In genomic region chr20:62819494-62820174, GRCh38 we compare ENCODE assay signal across 14 cellular contexts. TPM values are rescaled to one million over a fixed set of nuclear protein-coding genes. Genes with fewer than 3 reads are reported as not detected.
DNase-seq lines count a peak whose midpoint lies in the region; ATAC-seq and TF ChIP-seq lines count a peak whose summit lies in the region.
"Had no signal": no experiment of that assay in that cellular context is flagged by ENCODE, and none has a peak within 500 bp of the region (broad histone marks: within the 10 kb centered on the region; RNA-seq: fewer than 3 reads in every experiment).

No MANE protein-coding gene starts in this region.

- H3K27me3 ChIP-seq in PC-9 (ENCODE audit: insufficient read depth, low read depth) (peaks cover 12% of the 10 kb centered on the region), esophagus squamous epithelium (peaks cover 10 to 74% (median 26%) of the 10 kb centered on the region in 4 donors), osteoblast (ENCODE audit: insufficient read depth, low read length) (peaks cover 38% of the 10 kb centered on the region), GM23338 (ENCODE audit: insufficient read depth) (peaks cover 7% of the 10 kb centered on the region; the same call in 1 of the 2 replicates)

- TF ChIP-seq POLR2A in esophagus squamous epithelium (IDR thresholded peaks at IDR 0.05) = no peak

- H3K79me2 ChIP-seq in PC-9 (ENCODE audit: low read depth) = no peaks in the 10 kb centered on the region
- no peaks in the 10 kb centered on the region for H3K79me2 ChIP-seq in osteoblast (ENCODE audit: insufficient read depth, low read length)
- H3K79me2 ChIP-seq in GM23338 (replicated peaks; ENCODE audit: insufficient read depth) = peaks cover 8% of the 10 kb centered on the region; the same call in 1 of the 2 replicates

- WGBS in esophagus squamous epithelium, 2 donors = 47 to 51% methylated on average over 3 to 4 of the region's 16 CpGs

- H3K27me3 Mint-ChIP-seq in GM23338 (ENCODE audit: insufficient read depth, low read depth, poor library complexity) = peaks cover 18% of the 10 kb centered on the region

- intact Hi-C loops in PC-9 (cut with micrococcal nuclease; ENCODE audit: unreplicated experiment) = no loop called here
- intact Hi-C loops in esophagus squamous epithelium (cut with DNase I) = no loop called here

- H3K9me3 ChIP-seq in PC-9 (ENCODE audit: insufficient read depth, low read depth) = no peaks in the 10 kb centered on the region
- no peaks in the 10 kb centered on the region for H3K9me3 ChIP-seq in esophagus squamous epithelium
- H3K9me3 ChIP-seq in osteoblast (ENCODE audit: low read depth, low read length) = no peaks in the 10 kb centered on the region

- H3K4me1 ChIP-seq in PC-9 (replicated peaks; ENCODE audit: insufficient read depth) (peaks cover 54% of the 10 kb centered on the region), esophagus squamous epithelium (peaks cover 43 to 63% (median 58%) of the 10 kb centered on the region in 3 donors), osteoblast (ENCODE audit: insufficient read depth, low read length) (peaks cover 25% of the 10 kb centered on the region), GM23338 (ENCODE audit: insufficient read depth) (peaks cover 11% of the 10 kb centered on the region; the same call in 1 of the 2 replicates)

- H3K4me3 Mint-ChIP-seq in GM23338 = no peak overlapping the region
- H3K4me3 Mint-ChIP-seq: CD8-positive, alpha-beta memory T cell had no signal

- H2AFZ ChIP-seq in PC-9 = no peak overlapping the region
- no peak overlapping the region for H2AFZ ChIP-seq in osteoblast (ENCODE audit: low read length)
- no peak overlapping the region for H2AFZ ChIP-seq in GM23338

- POLR2A ChIA-PET in PC-9 (lab: Charles Lee; ENCODE audit: unreplicated experiment) = interaction anchor here (0.6 kb wide), 1 partner anchor 26 kb away, joined by 4 read pairs; no protein-coding TSS in a partner anchor

- no peak overlapping the region for H3K27ac Mint-ChIP-seq in GM23338
- H3K27ac Mint-ChIP-seq: CD8-positive, alpha-beta memory T cell had no signal

- no peak for ATAC-seq in GM23338

- H3K27ac ChIP-seq in PC-9 (peak overlapping the region; percentile 30), esophagus squamous epithelium (peak overlapping the region in 3 of 4 donors; percentile 8 to 36 (median 25)), osteoblast (ENCODE audit: low read depth, low read length) (no peak overlapping the region), GM23338 (ENCODE audit: low read depth) (no peak overlapping the region)
- H3K27ac ChIP-seq: VCaP had no signal

- no peak overlapping the region for H3K4me3 ChIP-seq in PC-9
- H3K4me3 ChIP-seq in esophagus squamous epithelium = peak overlapping the region in 1 of 4 donors; percentile 19
- H3K4me3 ChIP-seq in osteoblast (ENCODE audit: insufficient read depth, low read length) = no peak overlapping the region
- no peak overlapping the region for H3K4me3 ChIP-seq in GM23338

- H4K20me1 ChIP-seq in PC-9 (ENCODE audit: insufficient read depth) = no peaks in the 10 kb centered on the region
- no peaks in the 10 kb centered on the region for H4K20me1 ChIP-seq in osteoblast (ENCODE audit: insufficient read depth, low read length)
- peaks cover 5% of the 10 kb centered on the region; the same call in 1 of the 2 replicates for H4K20me1 ChIP-seq in GM23338 (replicated peaks; ENCODE audit: insufficient read depth)

- no peaks in the 10 kb centered on the region for H3K9me2 ChIP-seq in PC-9 (ENCODE audit: insufficient read depth)
- no peaks in the 10 kb centered on the region for H3K9me2 ChIP-seq in GM23338 (ENCODE audit: insufficient read depth)

- peaks cover 40% of the 10 kb centered on the region; the same call in 1 of the 2 replicates for H3F3A ChIP-seq in PC-9 (ENCODE audit: insufficient read depth, low read depth)
- 0 out of 2 replicates have a peak, but pooled peaks cover 4% of the 10 kb centered on the region for H3F3A ChIP-seq in GM23338 (replicated peaks; ENCODE audit: low read depth)

- no peaks in the 10 kb centered on the region for H3K36me3 Mint-ChIP-seq in GM23338 (ENCODE audit: low read depth)
- H3K36me3 Mint-ChIP-seq: CD8-positive, alpha-beta memory T cell; naive B cell had no signal

- no TSS peak for BruUV-seq in PC-9 (replicated peaks; lab: Mats Ljungman, UMichigan)

- H3K4me1 Mint-ChIP-seq in GM23338 = peaks cover 19% of the 10 kb centered on the region

- peak; percentile 66 for DNase-seq in ELF-1 (ENCODE audit: low read depth, low spot score)
- peak; percentile 90 to 91 for DNase-seq in PC-9
- DNase-seq in esophagus squamous epithelium (lab: John Stamatoyannopoulos, UW) = no peak
- peak; percentile 100 for DNase-seq in osteoblast (ENCODE audit: insufficient read length, low spot score, missing footprints)
- DNase-seq in germinal center (ENCODE audit: low spot score) = no peak
- DNase-seq in activated naive CD4-positive, alpha-beta T cell treated with anti-CD3 and anti-CD28 coated beads, Interleukin-2, amount 50 U/mL, for 16 hours = no peak
- DNase-seq in stimulated activated CD4-positive, alpha-beta T cell treated with anti-CD3 and anti-CD28 coated beads, Interleukin-4, amount 100 ng/mL, for 1 hour = no peak
- no peak for DNase-seq in GM23338 (ENCODE audit: low spot score)
- DNase-seq: activated CD8-positive, alpha-beta memory T cell treated with anti-CD3 and anti-CD28 coated beads, Interleukin-2, amount 50 U/mL, for 48 hours; aorta; CD8-positive, alpha-beta memory T cell; naive B cell; stimulated activated CD4-positive, alpha-beta T cell treated with anti-CD3 and anti-CD28 coated beads, Interleukin-12 subunit alpha, Interleukin-12 subunit beta, amount 100 ng/mL, for 4 hours had no signal

- no peak for TF ChIP-seq CTCF in PC-9 (conservative IDR thresholded peaks at IDR 0.05)
- TF ChIP-seq CTCF in esophagus squamous epithelium (IDR thresholded peaks at IDR 0.05) = no peak
- TF ChIP-seq CTCF in osteoblast (IDR thresholded peaks at IDR 0.05; ENCODE audit: extremely low read depth, low read depth, low read length) = no peak
- no peak for TF ChIP-seq CTCF in GM23338 (conservative IDR thresholded peaks at IDR 0.05; ENCODE audit: low read depth in 2 of 2)

- no peaks in the 10 kb centered on the region for H3K9me3 Mint-ChIP-seq in GM23338
- H3K9me3 Mint-ChIP-seq: naive B cell had no signal

- CTCF ChIA-PET in PC-9 (lab: Charles Lee) = interaction anchor here (0.6 kb wide), 2 partner anchors 22 to 521 kb away, joined by 3 to 4 read pairs; no protein-coding TSS in a partner anchor

- H3K4me2 ChIP-seq in PC-9 (peak overlapping the region; percentile 41), osteoblast (ENCODE audit: insufficient read depth, low read length) (no peak overlapping the region), GM23338 (no peak overlapping the region)

- H3K36me3 ChIP-seq in PC-9 (ENCODE audit: low read depth) (no peaks in the 10 kb centered on the region), esophagus squamous epithelium (no peaks in the 10 kb centered on the region), osteoblast (ENCODE audit: insufficient read depth, low read length) (no peaks in the 10 kb centered on the region), GM23338 (ENCODE audit: insufficient read depth) (no peaks in the 10 kb centered on the region)

TF ChIP-seq in GM23338, 12 proteins besides CTCF, POLR2A, EP300 and RAD21 (continues in another document):
- TF ChIP-seq JUNB (IDR thresholded peaks at IDR 0.05; ENCODE audit: unreplicated experiment) = no peak
- TF ChIP-seq ZNF331 (CRISPR knock-in tag; IDR thresholded peaks at IDR 0.05; ENCODE audit: low read depth) = no peak
- TF ChIP-seq REST (IDR thresholded peaks at IDR 0.05; ENCODE audit: unreplicated experiment) = no peak
- TF ChIP-seq POLR2AphosphoS5 (IDR thresholded peaks at IDR 0.05; ENCODE audit: low read depth) = no peak

RNA-seq across cellular contexts. Expression of gene COL9A3, which starts 2.8 kb away (rescaled TPM):
- total RNA-seq in PC-9 (2021) = 8.3 and 8.5 TPM in 2 replicates
- total RNA-seq in esophagus squamous epithelium = 1 to 10 TPM in 2 of 4 donors, not detected in 2; 2.2 to 2.3 TPM
- not detected in 2 replicates for total RNA-seq in osteoblast
- 110 and 113 TPM in 2 replicates for total RNA-seq in GM23338 (2014; rRNA removed; shearing (Covaris generic))
- polyA plus RNA-seq in GM23338 (2016; fragmentation: Nextera tagmentation; extraction: Ambion mirVana) = 74.9 and 79.4 TPM in 2 replicates
- total RNA-seq: CD8-positive, alpha-beta memory T cell had no signal
- polyA plus RNA-seq: CD8-positive, alpha-beta memory T cell had no signal

RNA-seq across cellular contexts. Expression of gene OGFR, which starts 15.0 kb away (rescaled TPM):
- total RNA-seq in PC-9 (2021) (57.4 and 65.0 TPM in 2 replicates), esophagus squamous epithelium (10 to 100 TPM; 19.1 to 41.4 (median 27.3) TPM), osteoblast (32.4 and 39.1 TPM in 2 replicates)
- 48.8 and 50.6 TPM in 2 replicates for total RNA-seq in GM23338 (2014; rRNA removed; shearing (Covaris generic))
- 9.6 and 12.3 TPM in 2 replicates for polyA plus RNA-seq in GM23338 (2016; fragmentation: Nextera tagmentation; extraction: Ambion mirVana)

RNA-seq across cellular contexts. Expression of gene MRGBP, which starts 23.4 kb away (rescaled TPM):
- total RNA-seq in PC-9 (2021) (27.8 and 30.2 TPM in 2 replicates), esophagus squamous epithelium (10 to 100 TPM in 1 of 4 donors, 1 to 10 TPM in 3; 5.7 to 10.1 (median 9.8) TPM), osteoblast (14.1 and 15.2 TPM in 2 replicates)
- 24.3 and 26.0 TPM in 2 replicates for total RNA-seq in GM23338 (2014; rRNA removed; shearing (Covaris generic))
- 19.7 and 20.9 TPM in 2 replicates for polyA plus RNA-seq in GM23338 (2016; fragmentation: Nextera tagmentation; extraction: Ambion mirVana)

RNA-seq across cellular contexts. Expression of gene TCFL5, which starts 42.0 kb away (rescaled TPM):
- 29.3 and 35.4 TPM in 2 replicates for total RNA-seq in PC-9 (2021)
- 1 to 10 TPM; 5.2 to 8.4 (median 7.2) TPM for total RNA-seq in esophagus squamous epithelium
- total RNA-seq in osteoblast = 13.0 TPM in 2 replicates
- 18.8 and 19.3 TPM in 2 replicates for total RNA-seq in GM23338 (2014; rRNA removed; shearing (Covaris generic))
- 5.4 and 5.8 TPM in 2 replicates for polyA plus RNA-seq in GM23338 (2016; fragmentation: Nextera tagmentation; extraction: Ambion mirVana)

Comparison
In these comparisons a context has a peak if more than half of its experiments do, and no peak if none do; other contexts are left out.
1. DNase-seq: peak in ELF-1 (single experiment), PC-9 (2 of 2) and osteoblast (single experiment); none in esophagus squamous epithelium (single experiment), germinal center (single experiment), activated naive CD4-positive, alpha-beta T cell treated with anti-CD3 and anti-CD28 coated beads, Interleukin-2, amount 50 U/mL, for 16 hours (single experiment), stimulated activated CD4-positive, alpha-beta T cell treated with anti-CD3 and anti-CD28 coated beads, Interleukin-4, amount 100 ng/mL, for 1 hour (single experiment) and GM23338 (single experiment).
2. H3K27ac ChIP-seq: peak in PC-9 (single experiment) and esophagus squamous epithelium (3 of 4); none in osteoblast (single experiment) and GM23338 (single experiment).
3. RNA of gene COL9A3, which starts 2.8 kb away (total RNA-seq): 110 to 113 TPM in GM23338; 8.3 to 8.5 TPM in PC-9, 2.2 to 2.3 TPM in esophagus squamous epithelium and not detected in osteoblast; every median in the first group is over 10 times any median in the second.